Comparison of ENCODE assay signal across 14 cellular contexts in genomic region chr9:5536684-5537083, GRCh38. TPM values are rescaled to one million over a fixed set of nuclear protein-coding genes. Genes with fewer than 3 reads are reported as not detected.
A peak's percentile ranks its signal among the peaks of the same experiment; 100 is the strongest.
DNase-seq lines count a peak whose midpoint lies in the region; ATAC-seq and TF ChIP-seq lines count a peak whose summit lies in the region.
"Had no signal": no experiment of that assay in that cellular context is flagged by ENCODE, and none has a peak within 500 bp of the region (broad histone marks: within the 10 kb centered on the region; RNA-seq: fewer than 3 reads in every experiment).

No MANE protein-coding gene starts in this region.

- intact Hi-C loops in left lung (cut with DNase I) (no loop called here), ovary (cut with DNase I) (no loop called here)

- DNase-seq in GM13977 (ENCODE audit: low spot score) (peak; percentile 30), left lung (no peak), inferior parietal cortex (ENCODE audit: extremely low spot score) (no peak), NCI-H1417 treated with DMSO at 0.1 percent for 48 hours (lab: John Stamatoyannopoulos, UW) (no peak), ovary (no peak)
- DNase-seq: activated effector memory CD4-positive, alpha-beta T cell treated with Interleukin-2 at 50 U/mL for 16 hours; GDM1; H7; NCI-H2029 treated with DMSO at 0.1 percent for 48 hours; NCI-H69; WERI-Rb-1 had no signal

- in situ Hi-C loops in GM13977 (cut with MboI; ENCODE audit: low pct_unique_long_range_greater_than_20kb, low sequenced_read_pairs, unreplicated experiment), result no loop called here

- H3K36me3 ChIP-seq in left lung, result no peaks in the 10 kb centered on the region
- no peaks in the 10 kb centered on the region for H3K36me3 ChIP-seq in ovary
- H3K36me3 ChIP-seq: WERI-Rb-1 had no signal

- H3K27ac ChIP-seq in left lung, result no peak overlapping the region
- no peak overlapping the region for H3K27ac ChIP-seq in ovary
- H3K27ac ChIP-seq: WERI-Rb-1 had no signal

- TF ChIP-seq EP300 in ovary (IDR thresholded peaks at IDR 0.05), result no peak

- ATAC-seq in GM21576 (IDR thresholded peaks at IDR 0.05; ENCODE audit: unreplicated experiment) (peak; percentile 64), HG03565 (IDR thresholded peaks at IDR 0.05; ENCODE audit: unreplicated experiment) (peak; percentile 57), left lung (peak; percentile 33), HG03469 (IDR thresholded peaks at IDR 0.05; ENCODE audit: unreplicated experiment) (no peak)

- no peak for TF ChIP-seq POLR2A in ovary (IDR thresholded peaks at IDR 0.05)

- H3K4me3 ChIP-seq in left lung (no peak overlapping the region), ovary (no peak overlapping the region)

- H3K4me1 ChIP-seq in left lung, result peaks cover 0 to 17% of the 10 kb centered on the region in 2 donors
- H3K4me1 ChIP-seq in ovary (ENCODE audit: insufficient read depth), result no peaks in the 10 kb centered on the region

- TF ChIP-seq CTCF in GM13977 (IDR thresholded peaks at IDR 0.05; ENCODE audit: extremely low read depth, insufficient read depth, missing control alignments) (no peak), left lung (IDR thresholded peaks at IDR 0.05) (no peak), ovary (IDR thresholded peaks at IDR 0.05) (no peak)

- H3K27me3 ChIP-seq in left lung (no peaks in the 10 kb centered on the region), ovary (no peaks in the 10 kb centered on the region)

- WGBS in ovary, 3 donors, result 85 to 93% (median 89%) methylated on average over 2 of the region's 2 CpGs

- H3K9me3 ChIP-seq in left lung (peaks cover 0 to 2% of the 10 kb centered on the region in 2 donors), ovary (no peaks in the 10 kb centered on the region)

RNA-seq across cellular contexts. Expression of gene PDCD1LG2, which starts 26.4 kb away (rescaled TPM):
- total RNA-seq in left lung, result 1 to 10 TPM; 1.7 to 4.2 TPM
- 1 to 10 TPM in 4 of 7 donors, under 1 TPM in 3; 0.51 to 2.0 (median 1.2) TPM for total RNA-seq in ovary
- polyA plus RNA-seq in ovary, result 1 to 10 TPM in 1 of 2 donors, under 1 TPM in 1; 0.70 to 5.0 TPM
- total RNA-seq: H7 had no signal
